Comparison of ENCODE assay signal across 26 cellular contexts in the genomic region with DNA sequence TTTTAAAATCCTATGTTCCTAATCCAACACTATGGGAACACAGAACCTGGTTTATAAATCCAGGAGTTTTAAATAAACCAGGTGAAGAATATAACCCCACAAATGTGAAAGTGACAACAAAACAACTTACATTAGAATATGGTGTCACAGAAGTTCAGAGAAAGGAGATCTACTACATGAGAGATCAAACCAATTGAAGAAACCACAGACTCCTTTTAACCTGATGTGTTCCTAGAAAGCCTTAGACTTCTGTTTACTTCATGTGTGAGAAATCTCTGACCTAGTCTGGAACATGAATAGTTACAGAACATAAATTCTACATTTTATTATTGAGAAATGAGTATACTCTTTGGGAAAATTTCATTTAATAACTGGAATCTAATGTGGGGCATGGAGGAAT.
"Had no signal": no experiment of that assay in that cellular context is flagged by ENCODE, and none has a peak within 500 bp of the region (broad histone marks: within the 10 kb centered on the region; RNA-seq: fewer than 3 reads in every experiment).

No MANE protein-coding gene starts in this region.

- DNase-seq: activated CD4-positive, alpha-beta T cell treated with anti-CD3 and anti-CD28 coated beads for 36 hours; activated CD4-positive, alpha-beta T cell treated with anti-CD3 and anti-CD28 coated beads, Interleukin-2, amount 10 ng/mL, durations not matched to agents 7 days and 5 days; activated CD4-positive, alpha-beta T cell treated with anti-CD3 and anti-CD28 coated beads, Interleukin-2, amount 50 U/mL, for 48 hours; activated CD8-positive, alpha-beta memory T cell treated with anti-CD3 and anti-CD28 coated beads for 24 hours; activated CD8-positive, alpha-beta memory T cell treated with anti-CD3 and anti-CD28 coated beads, Interleukin-2, amount 10 ng/mL, durations not matched to agents 7 days and 5 days; activated CD8-positive, alpha-beta memory T cell treated with anti-CD3 and anti-CD28 coated beads, Interleukin-2, amount 50 U/mL, for 48 hours; activated gamma-delta T cell treated with Interleukin-2 at 50 U/mL for 16 hours; activated naive CD4-positive, alpha-beta T cell treated with anti-CD3 and anti-CD28 coated beads for 36 hours; amniotic stem cell; aorta; brain microvascular endothelial cell; central memory CD4-positive, alpha-beta T cell; NCI-H1092; NCI-H146; NCI-H187; NCI-H2029 treated with DMSO at 0.1 percent for 48 hours; NCI-H2107; NCI-H2171; NCI-H510A; NCI-H748 treated with DMSO at 0.1 percent for 48 hours; NK-92 treated with Interleukin-12 subunit alpha and Interleukin-12 subunit beta, amount 100 ng/mL, for 24 hours; PC-9; Right ventricle myocardium superior had no signal

- H3K27me3 ChIP-seq: brain microvascular endothelial cell had no signal

- H3K4me3 ChIP-seq: PC-9 had no signal

- H3K36me3 ChIP-seq: brain microvascular endothelial cell had no signal

- H3K27ac ChIP-seq: brain microvascular endothelial cell, KMS-11, PC-9 had no signal

- H3K4me1 Mint-ChIP-seq: activated CD8-positive, alpha-beta memory T cell treated with anti-CD3 and anti-CD28 coated beads, Interleukin-2, amount 10 ng/mL, durations not matched to agents 7 days and 5 days had no signal

- H3K9ac ChIP-seq: KMS-11 had no signal

- H3K27ac Mint-ChIP-seq: activated CD4-positive, alpha-beta T cell treated with anti-CD3 and anti-CD28 coated beads for 36 hours; activated CD4-positive, alpha-beta T cell treated with anti-CD3 and anti-CD28 coated beads, Interleukin-2, amount 10 ng/mL, durations not matched to agents 7 days and 5 days; activated CD8-positive, alpha-beta memory T cell treated with anti-CD3 and anti-CD28 coated beads, Interleukin-2, amount 10 ng/mL, durations not matched to agents 7 days and 5 days; activated naive CD4-positive, alpha-beta T cell treated with anti-CD3 and anti-CD28 coated beads for 36 hours; activated naive CD4-positive, alpha-beta T cell treated with anti-CD3 and anti-CD28 coated beads, Interleukin-2, amount 50 U/mL, for 72 hours; T-helper 2 cell treated with Interferon-gamma antibody and Interleukin-4, amounts not matched to agents 5 μg/mL and 100 μg/mL, for 36 hours had no signal

- ATAC-seq: activated CD4-positive, alpha-beta T cell treated with anti-CD3 and anti-CD28 coated beads for 36 hours; activated CD8-positive, alpha-beta memory T cell treated with anti-CD3 and anti-CD28 coated beads, Interleukin-2, amount 10 ng/mL, durations not matched to agents 7 days and 5 days had no signal

- H3K9me3 Mint-ChIP-seq: activated CD4-positive, alpha-beta T cell treated with anti-CD3 and anti-CD28 coated beads, Interleukin-2, amount 10 ng/mL, durations not matched to agents 7 days and 5 days; activated naive CD4-positive, alpha-beta T cell treated with anti-CD3 and anti-CD28 coated beads for 36 hours; activated naive CD4-positive, alpha-beta T cell treated with anti-CD3 and anti-CD28 coated beads, Interleukin-2, amount 50 U/mL, for 72 hours; T-helper 2 cell treated with Interferon-gamma antibody and Interleukin-4, amounts not matched to agents 5 μg/mL and 100 μg/mL, for 36 hours had no signal

- H3K36me3 Mint-ChIP-seq: activated CD8-positive, alpha-beta memory T cell treated with anti-CD3 and anti-CD28 coated beads, Interleukin-2, amount 10 ng/mL, durations not matched to agents 7 days and 5 days; activated naive CD4-positive, alpha-beta T cell treated with anti-CD3 and anti-CD28 coated beads, Interleukin-2, amount 50 U/mL, for 72 hours had no signal

- H3K4me3 Mint-ChIP-seq: activated CD4-positive, alpha-beta T cell treated with anti-CD3 and anti-CD28 coated beads for 36 hours; activated CD4-positive, alpha-beta T cell treated with anti-CD3 and anti-CD28 coated beads, Interleukin-2, amount 10 ng/mL, durations not matched to agents 7 days and 5 days; activated CD8-positive, alpha-beta memory T cell treated with anti-CD3 and anti-CD28 coated beads, Interleukin-2, amount 10 ng/mL, durations not matched to agents 7 days and 5 days; activated naive CD4-positive, alpha-beta T cell treated with anti-CD3 and anti-CD28 coated beads for 36 hours; T-helper 2 cell treated with Interferon-gamma antibody and Interleukin-4, amounts not matched to agents 5 μg/mL and 100 μg/mL, for 36 hours had no signal
